In the genomic region with DNA sequence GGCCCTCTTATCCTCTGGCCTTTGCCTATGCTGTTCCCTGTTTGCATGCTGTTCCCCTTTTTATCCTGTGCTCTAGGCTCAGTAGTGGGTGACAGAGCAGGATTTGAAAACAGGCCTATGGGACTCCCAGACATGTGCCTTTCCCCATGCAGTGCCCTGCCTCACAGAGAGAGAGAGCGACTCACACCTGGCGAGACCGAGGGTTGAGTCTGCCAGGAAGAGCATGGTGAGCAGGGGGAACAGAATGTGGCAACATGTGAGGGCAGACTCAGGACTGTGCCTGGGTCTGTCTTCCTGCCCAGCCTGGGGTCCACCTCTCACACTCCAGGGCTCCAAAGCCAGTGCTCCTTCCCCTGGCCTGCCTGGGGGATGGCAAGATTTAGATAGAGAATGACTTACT, we compare ENCODE assay signal across 1 cellular context.
TF ChIP-seq lines count a peak whose summit lies in the region.

No MANE protein-coding gene starts in this region.

TF ChIP-seq in GM12878, 131 proteins besides CTCF, POLR2A, EP300 and RAD21 (continued from another document):
- TF ChIP-seq, protein P1, sequence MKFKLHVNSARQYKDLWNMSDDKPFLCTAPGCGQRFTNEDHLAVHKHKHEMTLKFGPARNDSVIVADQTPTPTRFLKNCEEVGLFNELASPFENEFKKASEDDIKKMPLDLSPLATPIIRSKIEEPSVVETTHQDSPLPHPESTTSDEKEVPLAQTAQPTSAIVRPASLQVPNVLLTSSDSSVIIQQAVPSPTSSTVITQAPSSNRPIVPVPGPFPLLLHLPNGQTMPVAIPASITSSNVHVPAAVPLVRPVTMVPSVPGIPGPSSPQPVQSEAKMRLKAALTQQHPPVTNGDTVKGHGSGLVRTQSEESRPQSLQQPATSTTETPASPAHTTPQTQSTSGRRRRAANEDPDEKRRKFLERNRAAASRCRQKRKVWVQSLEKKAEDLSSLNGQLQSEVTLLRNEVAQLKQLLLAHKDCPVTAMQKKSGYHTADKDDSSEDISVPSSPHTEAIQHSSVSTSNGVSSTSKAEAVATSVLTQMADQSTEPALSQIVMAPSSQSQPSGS (IDR thresholded peaks at IDR 0.05; ENCODE audit: low read length), result no peak
- TF ChIP-seq ESRRA (IDR thresholded peaks at IDR 0.05; ENCODE audit: low read length), result no peak
- no peak for TF ChIP-seq NR2F1 (conservative IDR thresholded peaks at IDR 0.05)
- TF ChIP-seq, protein P2, sequence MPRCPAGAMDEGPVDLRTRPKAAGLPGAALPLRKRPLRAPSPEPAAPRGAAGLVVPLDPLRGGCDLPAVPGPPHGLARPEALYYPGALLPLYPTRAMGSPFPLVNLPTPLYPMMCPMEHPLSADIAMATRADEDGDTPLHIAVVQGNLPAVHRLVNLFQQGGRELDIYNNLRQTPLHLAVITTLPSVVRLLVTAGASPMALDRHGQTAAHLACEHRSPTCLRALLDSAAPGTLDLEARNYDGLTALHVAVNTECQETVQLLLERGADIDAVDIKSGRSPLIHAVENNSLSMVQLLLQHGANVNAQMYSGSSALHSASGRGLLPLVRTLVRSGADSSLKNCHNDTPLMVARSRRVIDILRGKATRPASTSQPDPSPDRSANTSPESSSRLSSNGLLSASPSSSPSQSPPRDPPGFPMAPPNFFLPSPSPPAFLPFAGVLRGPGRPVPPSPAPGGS (IDR thresholded peaks at IDR 0.05; ENCODE audit: borderline replicate concordance, insufficient read depth, low read depth, low read length, poor library complexity, severe bottlenecking), result no peak
- no peak for TF ChIP-seq ZBED1 (IDR thresholded peaks at IDR 0.05; ENCODE audit: borderline replicate concordance)
- no peak for TF ChIP-seq PML (IDR thresholded peaks at IDR 0.05; ENCODE audit: low read length)
- no peak for TF ChIP-seq SPI1 (IDR thresholded peaks at IDR 0.05; ENCODE audit: borderline replicate concordance, insufficient read depth, low read depth, low read length)
- no peak for TF ChIP-seq ZNF217 (IDR thresholded peaks at IDR 0.05)
TF ChIP-seq in GM12878: peak in this region for 0.
